9 cellular contexts compared by ENCODE assay signal in the genomic region with DNA sequence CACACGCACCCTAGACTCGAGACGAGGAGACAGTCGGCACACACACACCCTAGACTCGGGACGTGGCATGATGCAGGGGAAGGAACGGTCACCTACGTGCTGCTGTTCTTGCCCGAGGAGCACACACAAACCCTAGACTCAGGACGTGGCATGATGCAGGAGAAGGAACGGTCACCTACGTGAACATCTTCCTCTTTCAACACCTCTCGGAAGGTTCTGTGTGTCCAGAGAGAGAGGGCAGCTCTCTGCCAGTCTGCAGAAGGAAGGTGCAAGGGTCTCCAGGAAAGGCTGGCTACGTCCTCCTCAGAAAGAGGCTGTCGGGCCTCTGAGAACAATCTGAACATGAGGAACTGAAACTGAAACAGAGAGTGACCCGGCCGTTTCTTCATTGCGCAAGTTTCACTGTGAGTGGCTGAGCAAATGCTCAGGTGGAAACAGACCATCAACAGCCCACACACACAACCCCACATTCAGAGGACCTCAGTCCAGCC. TPM values are rescaled to one million over a fixed set of nuclear protein-coding genes. Genes with fewer than 3 reads are reported as not detected.
A peak's percentile ranks its signal among the peaks of the same experiment; 100 is the strongest.
DNase-seq lines count a peak whose midpoint lies in the region; ATAC-seq, FAIRE-seq and TF ChIP-seq lines count a peak whose summit lies in the region.
"Had no signal": no experiment of that assay in that cellular context is flagged by ENCODE, and none has a peak within 500 bp of the region (broad histone marks: within the 10 kb centered on the region; RNA-seq: fewer than 3 reads in every experiment).

No MANE protein-coding gene starts in this region.

- ATAC-seq in GM21526 (IDR thresholded peaks at IDR 0.05; ENCODE audit: low FRiP score, unreplicated experiment) (peak; percentile 74), naive B cell (ENCODE audit: low read depth in 2 of 2) (peak; percentile 95 to 96)

- in situ Hi-C loops in KBM-7 (cut with MboI; ENCODE audit: low pct_unique_long_range_greater_than_20kb, low sequenced_read_pairs): no loop called here

- peak; percentile 83 for DNase-seq in GM10266 (ENCODE audit: extremely low spot score)
- DNase-seq in KBM-7: peak; percentile 75
- peak; percentile 72 for DNase-seq in naive B cell
- no peak for DNase-seq in D721Med (ENCODE audit: insufficient read length, low spot score)
- DNase-seq in NCI-H128 (lab: John Stamatoyannopoulos, UW; ENCODE audit: unreplicated experiment): no peak
- no peak for DNase-seq in SW480 (ENCODE audit: low spot score)

- no peaks in the 10 kb centered on the region for H3K9me3 Mint-ChIP-seq in activated naive CD8-positive, alpha-beta T cell (ENCODE audit: low read depth)
- H3K9me3 Mint-ChIP-seq in naive B cell: no peaks in the 10 kb centered on the region

- no peak for FAIRE-seq in D721Med (lab: Jason Lieb, UNC)
- FAIRE-seq: H1 had no signal

- peak overlapping the region; percentile 44 for H3K4me3 Mint-ChIP-seq in activated naive CD8-positive, alpha-beta T cell
- peak overlapping the region; percentile 86 to 100 (median 96) for H3K4me3 Mint-ChIP-seq in naive B cell

- no peak overlapping the region for H3K27ac Mint-ChIP-seq in activated naive CD8-positive, alpha-beta T cell
- H3K27ac Mint-ChIP-seq in naive B cell: peak overlapping the region; percentile 81 to 98 (median 96)

- no peaks in the 10 kb centered on the region for H3K27me3 Mint-ChIP-seq in activated naive CD8-positive, alpha-beta T cell
- H3K27me3 Mint-ChIP-seq in naive B cell: no peaks in the 10 kb centered on the region

- peaks cover 31% of the 10 kb centered on the region for H3K4me1 Mint-ChIP-seq in activated naive CD8-positive, alpha-beta T cell (ENCODE audit: low read depth)
- peaks cover 30 to 60% (median 47%) of the 10 kb centered on the region in 3 donors for H3K4me1 Mint-ChIP-seq in naive B cell

- TF ChIP-seq CTCF in GM10266 (IDR thresholded peaks at IDR 0.05; ENCODE audit: control insufficient read depth, insufficient read depth, low read depth, missing control alignments) (no peak), D721Med (IDR thresholded peaks at IDR 0.05; ENCODE audit: insufficient read depth, missing control alignments) (no peak)

- peaks cover 21% of the 10 kb centered on the region for H3K36me3 Mint-ChIP-seq in activated naive CD8-positive, alpha-beta T cell
- peaks cover 0 to 7% of the 10 kb centered on the region in 2 donors for H3K36me3 Mint-ChIP-seq in naive B cell

RNA-seq across cellular contexts. Expression of gene ZNF276, which starts 43.4 kb away (rescaled TPM):
- polyA plus RNA-seq in naive B cell (ENCODE audit: low read depth in 6 of 6): 10 to 100 TPM in 2 of 6 donors, 1 to 10 TPM in 3, under 1 TPM in 1; 0.22 to 32.6 (median 8.3) TPM

RNA-seq across cellular contexts. Expression of gene VPS9D1, which starts 44.1 kb away (rescaled TPM):
- polyA plus RNA-seq in naive B cell (ENCODE audit: low read depth in 6 of 6): under 1 TPM in 5 of 6 donors, not detected in 1; 0.14 to 0.88 (median 0.51) TPM

RNA-seq across cellular contexts. Expression of gene FANCA, which starts 51.7 kb away (rescaled TPM):
- 10 to 100 TPM; 11.7 to 30.5 (median 17.4) TPM for polyA plus RNA-seq in naive B cell (ENCODE audit: low read depth in 6 of 6)

Comparison
In these comparisons a context has a peak if more than half of its experiments do, and no peak if none do; other contexts are left out.
1. DNase-seq: peak in GM10266 (single experiment), KBM-7 (single experiment) and naive B cell (single experiment); none in D721Med (single experiment), NCI-H128 (single experiment) and SW480 (single experiment).